In genomic region chr6:162973975-162974374, GRCh38 we compare ENCODE assay signal across 13 cellular contexts.
"Had no signal": no experiment of that assay in that cellular context is flagged by ENCODE, and none has a peak within 500 bp of the region (broad histone marks: within the 10 kb centered on the region; RNA-seq: fewer than 3 reads in every experiment).

No MANE protein-coding gene starts in this region.

- H3K27ac Mint-ChIP-seq: activated B cell treated with CpG ODN at 0.5 μM for 24 hours; activated naive CD4-positive, alpha-beta T cell treated with anti-CD3 and anti-CD28 coated beads, Interleukin-2, amount 10 ng/mL, durations not matched to agents 7 days and 5 days; activated T-helper 2 cell treated with anti-CD3 and anti-CD28 coated beads, Interferon-gamma antibody, Interleukin-2, Interleukin-4, amounts not matched to agents 10 μg/mL and 5 μg/mL and 100 μg/mL, durations not matched to agents 14 hours and 24 hours and 36 hours; natural killer cell treated with Interleukin-12 subunit alpha and Interleukin-12 subunit beta and Interleukin-15 and Interleukin-18, amount 100 ng/mL, for 72 hours; T-helper 17 cell had no signal

- H3K4me3 Mint-ChIP-seq: activated B cell treated with CpG ODN at 0.5 μM for 24 hours; activated naive CD4-positive, alpha-beta T cell treated with anti-CD3 and anti-CD28 coated beads, Interleukin-2, amount 10 ng/mL, durations not matched to agents 7 days and 5 days; natural killer cell treated with Interleukin-12 subunit alpha and Interleukin-12 subunit beta and Interleukin-15 and Interleukin-18, amount 100 ng/mL, for 72 hours; T-helper 17 cell had no signal

- H3K36me3 Mint-ChIP-seq: activated naive CD4-positive, alpha-beta T cell treated with anti-CD3 and anti-CD28 coated beads, Interleukin-2, amount 10 ng/mL, durations not matched to agents 7 days and 5 days; natural killer cell treated with Interleukin-12 subunit alpha and Interleukin-12 subunit beta and Interleukin-15 and Interleukin-18, amount 100 ng/mL, for 72 hours had no signal

- ATAC-seq: mucosa of descending colon; natural killer cell treated with Interleukin-12 subunit alpha and Interleukin-12 subunit beta and Interleukin-15 and Interleukin-18, amount 100 ng/mL, for 72 hours; sciatic nerve; T-helper 17 cell had no signal

- DNase-seq: activated B cell treated with CpG ODN at 0.5 μM for 24 hours; activated CD4-positive, alpha-beta T cell treated with anti-CD3 and anti-CD28 coated beads, Interleukin-2, amount 50 U/mL, for 1 hour; activated naive CD4-positive, alpha-beta T cell treated with anti-CD3 and anti-CD28 coated beads, Interleukin-2, amount 10 ng/mL, durations not matched to agents 7 days and 5 days; colonic mucosa; effector CD8-positive, alpha-beta T cell; mucosa of descending colon; stimulated activated CD4-positive, alpha-beta T cell treated with anti-CD3 and anti-CD28 coated beads, Interleukin-2, amount 100 ng/mL, for 48 hours; stimulated activated naive CD4-positive, alpha-beta T cell treated with Interleukin-2 at 50 U/mL for 16 hours; T-helper 17 cell; upper lobe of left lung had no signal

- H3K4me1 Mint-ChIP-seq: activated B cell treated with CpG ODN at 0.5 μM for 24 hours; activated naive CD4-positive, alpha-beta T cell treated with anti-CD3 and anti-CD28 coated beads, Interleukin-2, amount 10 ng/mL, durations not matched to agents 7 days and 5 days; T-helper 17 cell had no signal

- H3K27me3 Mint-ChIP-seq: activated B cell treated with CpG ODN at 0.5 μM for 24 hours; activated naive CD4-positive, alpha-beta T cell treated with anti-CD3 and anti-CD28 coated beads, Interleukin-2, amount 10 ng/mL, durations not matched to agents 7 days and 5 days; natural killer cell treated with Interleukin-12 subunit alpha and Interleukin-12 subunit beta and Interleukin-15 and Interleukin-18, amount 100 ng/mL, for 72 hours; T-helper 17 cell had no signal
